1 cellular context compared by ENCODE assay signal in genomic region chr5:139641116-139642080, GRCh38.
TF ChIP-seq lines count a peak whose summit lies in the region.

No MANE protein-coding gene starts in this region.

TF ChIP-seq in IMR-90, 13 proteins besides CTCF, POLR2A, EP300 and RAD21:
- TF ChIP-seq CEBPB (IDR thresholded peaks at IDR 0.05; ENCODE audit: low read depth, low read length) (no peak), MAZ (IDR thresholded peaks at IDR 0.05; ENCODE audit: borderline replicate concordance, low read depth, low read length) (no peak), BHLHE40 (IDR thresholded peaks at IDR 0.05; ENCODE audit: low read depth, low read length) (no peak), RFX5 (IDR thresholded peaks at IDR 0.05; ENCODE audit: low read depth, low read length) (no peak), MAFK (IDR thresholded peaks at IDR 0.05; ENCODE audit: low read depth, low read length) (no peak), NFE2L2 (IDR thresholded peaks at IDR 0.05; ENCODE audit: low read depth, low read length) (no peak), MXI1 (IDR thresholded peaks at IDR 0.05; ENCODE audit: borderline replicate concordance, low read depth, low read length) (no peak), FOS (IDR thresholded peaks at IDR 0.05; ENCODE audit: low read depth, low read length) (no peak), RCOR1 (IDR thresholded peaks at IDR 0.05; ENCODE audit: insufficient replicate concordance, low read length) (no peak), USF2 (IDR thresholded peaks at IDR 0.05; ENCODE audit: low read depth, low read length) (no peak), SMC3 (IDR thresholded peaks at IDR 0.05; ENCODE audit: low read depth, low read length) (no peak), ELK1 (IDR thresholded peaks at IDR 0.05; ENCODE audit: borderline replicate concordance, low read depth, low read length) (no peak), CHD1 (IDR thresholded peaks at IDR 0.05; ENCODE audit: low read depth, low read length) (no peak)
TF ChIP-seq in IMR-90: peak in this region for 0.
